In genomic region chr20:32539063-32539816, GRCh38 we compare ENCODE assay signal across 9 cellular contexts. TPM values are rescaled to one million over a fixed set of nuclear protein-coding genes. Genes with fewer than 3 reads are reported as not detected.
DNase-seq lines count a peak whose midpoint lies in the region; ATAC-seq and TF ChIP-seq lines count a peak whose summit lies in the region.
"Had no signal": no experiment of that assay in that cellular context is flagged by ENCODE, and none has a peak within 500 bp of the region (broad histone marks: within the 10 kb centered on the region; RNA-seq: fewer than 3 reads in every experiment).

No MANE protein-coding gene starts in this region.

- POLR2A ChIA-PET in naive thymus-derived CD8-positive, alpha-beta T cell (lab: Charles Lee) = interaction anchor here (0.6 to 29.2 kb wide), 18 partner anchors 8 to 182 kb away, joined by 3 to 883 read pairs (median 5); partner anchors contain the start of gene NOL4L

- peak overlapping the region; percentile 65 for H3K4me2 ChIP-seq in KMS-11

- peak overlapping the region; percentile 53 for H3K27ac ChIP-seq in KMS-11

- no peaks in the 10 kb centered on the region for H3K9me3 Mint-ChIP-seq in activated naive CD8-positive, alpha-beta T cell treated with anti-CD3 and anti-CD28 coated beads for 36 hours
- H3K9me3 Mint-ChIP-seq in naive thymus-derived CD8-positive, alpha-beta T cell = no peaks in the 10 kb centered on the region

- peaks cover 6% of the 10 kb centered on the region for H3K36me3 Mint-ChIP-seq in activated naive CD8-positive, alpha-beta T cell treated with anti-CD3 and anti-CD28 coated beads for 36 hours
- H3K36me3 Mint-ChIP-seq in naive thymus-derived CD8-positive, alpha-beta T cell = peaks cover 0 to 3% (median 0%) of the 10 kb centered on the region in 3 donors

- no peaks in the 10 kb centered on the region; the same call in 1 of the 2 replicates for H3K79me2 ChIP-seq in KMS-11 (ENCODE audit: insufficient read depth, low read depth)

- ATAC-seq in naive thymus-derived CD8-positive, alpha-beta T cell = no peak
- ATAC-seq in GM18868 (IDR thresholded peaks at IDR 0.05; ENCODE audit: unreplicated experiment) (no peak), GM21526 (IDR thresholded peaks at IDR 0.05; ENCODE audit: low FRiP score, unreplicated experiment) (no peak), GM21717 (IDR thresholded peaks at IDR 0.05; ENCODE audit: unreplicated experiment) (no peak)

- no peaks in the 10 kb centered on the region for H4K20me1 ChIP-seq in KMS-11 (ENCODE audit: insufficient read depth)

- no peaks in the 10 kb centered on the region for H3K27me3 Mint-ChIP-seq in activated naive CD8-positive, alpha-beta T cell treated with anti-CD3 and anti-CD28 coated beads for 36 hours
- no peaks in the 10 kb centered on the region for H3K27me3 Mint-ChIP-seq in naive thymus-derived CD8-positive, alpha-beta T cell

- H3K9ac ChIP-seq in KMS-11 = no peak overlapping the region; the same call in 1 of the 2 replicates

- no peaks in the 10 kb centered on the region for H3K36me3 ChIP-seq in KMS-11 (ENCODE audit: insufficient read depth)

- H3K4me3 ChIP-seq in KMS-11 (IDR thresholded peaks at IDR 0.05; ENCODE audit: insufficient read depth, low read depth, low read length) = no peak overlapping the region

- H2AFZ ChIP-seq in KMS-11 (ENCODE audit: low read depth) = peak overlapping the region; percentile 50

- DNase-seq in CD1c-positive myeloid dendritic cell (ENCODE audit: extremely low spot score) = peak; percentile 71
- no peak for DNase-seq in activated naive CD8-positive, alpha-beta T cell treated with anti-CD3 and anti-CD28 coated beads for 36 hours
- DNase-seq in naive thymus-derived CD8-positive, alpha-beta T cell = no peak
- DNase-seq in NCI-H345 (lab: John Stamatoyannopoulos, UW) = no peak
- DNase-seq: NCI-H1694 treated with DMSO at 0.1 percent for 48 hours had no signal

- peaks cover 49% of the 10 kb centered on the region for H3K4me1 ChIP-seq in KMS-11 (ENCODE audit: low read depth, poor library complexity, severe bottlenecking)

- peak overlapping the region; percentile 95 for H3K27ac Mint-ChIP-seq in activated naive CD8-positive, alpha-beta T cell treated with anti-CD3 and anti-CD28 coated beads for 36 hours
- peak overlapping the region; percentile 97 to 100 (median 99) for H3K27ac Mint-ChIP-seq in naive thymus-derived CD8-positive, alpha-beta T cell

- no peaks in the 10 kb centered on the region for H3K27me3 ChIP-seq in KMS-11 (ENCODE audit: insufficient read depth, low read depth)

- H3K4me1 Mint-ChIP-seq in activated naive CD8-positive, alpha-beta T cell treated with anti-CD3 and anti-CD28 coated beads for 36 hours = peaks cover 72% of the 10 kb centered on the region
- peaks cover 47 to 90% (median 85%) of the 10 kb centered on the region in 4 donors for H3K4me1 Mint-ChIP-seq in naive thymus-derived CD8-positive, alpha-beta T cell

- peak overlapping the region; percentile 66 for H3K4me3 Mint-ChIP-seq in activated naive CD8-positive, alpha-beta T cell treated with anti-CD3 and anti-CD28 coated beads for 36 hours
- H3K4me3 Mint-ChIP-seq in naive thymus-derived CD8-positive, alpha-beta T cell = peak overlapping the region; percentile 80 to 99 (median 86)

- TF ChIP-seq CTCF in KMS-11 (conservative IDR thresholded peaks at IDR 0.05; ENCODE audit: low read depth, low read length) = no peak

RNA-seq across cellular contexts. Expression of gene NOL4L, which starts 45.9 kb away (rescaled TPM):
- 10 to 100 TPM; 15.9 TPM for total RNA-seq in activated naive CD8-positive, alpha-beta T cell treated with anti-CD3 and anti-CD28 coated beads for 36 hours
- 10 to 100 TPM; 65.7 to 66.1 TPM for total RNA-seq in naive thymus-derived CD8-positive, alpha-beta T cell
- polyA plus RNA-seq in naive thymus-derived CD8-positive, alpha-beta T cell = 10 to 100 TPM; 10.0 to 21.5 (median 14.2) TPM
